In genomic region chr20:19885576-19885956, GRCh38 we compare ENCODE assay signal across 18 cellular contexts.
A peak's percentile ranks its signal among the peaks of the same experiment; 100 is the strongest.
DNase-seq lines count a peak whose midpoint lies in the region; TF ChIP-seq lines count a peak whose summit lies in the region.
"Had no signal": no experiment of that assay in that cellular context is flagged by ENCODE, and none has a peak within 500 bp of the region (broad histone marks: within the 10 kb centered on the region; RNA-seq: fewer than 3 reads in every experiment).

No MANE protein-coding gene starts in this region.

- no peak for TF ChIP-seq CTCF in epithelial cell of esophagus (IDR thresholded peaks at IDR 0.05; ENCODE audit: insufficient read depth, low read depth, low read length, missing control alignments)
- TF ChIP-seq CTCF in osteoblast (IDR thresholded peaks at IDR 0.05; ENCODE audit: extremely low read depth, low read depth, low read length) = no peak
- TF ChIP-seq CTCF in SK-N-SH (IDR thresholded peaks at IDR 0.05) = no peak

- no peak for TF ChIP-seq EP300 in SK-N-SH (IDR thresholded peaks at IDR 0.05; ENCODE audit: borderline replicate concordance in 1 of 2, low read depth in 1 of 2, low read length in 1 of 2)

- peak overlapping the region; percentile 86 for H3K27ac ChIP-seq in osteoblast (ENCODE audit: low read depth, low read length)
- peak overlapping the region; percentile 88 for H3K27ac ChIP-seq in urinary bladder (ENCODE audit: low read depth)
- H3K27ac ChIP-seq in SK-N-SH (ENCODE audit: low read depth in 2 of 2, low read length in 1 of 2) = no peak overlapping the region
- H3K27ac ChIP-seq: 22Rv1 had no signal

- H4K20me1 ChIP-seq in osteoblast (ENCODE audit: insufficient read depth, low read length) (no peaks in the 10 kb centered on the region), SK-N-SH (ENCODE audit: insufficient read depth) (no peaks in the 10 kb centered on the region)

- H3F3A ChIP-seq in SK-N-SH (replicated peaks; ENCODE audit: insufficient read depth) = peaks cover 10% of the 10 kb centered on the region

- no peaks in the 10 kb centered on the region for H3K9me2 ChIP-seq in SK-N-SH

- no peak overlapping the region for H3K4me3 ChIP-seq in epithelial cell of esophagus (ENCODE audit: low read length)
- no peak overlapping the region for H3K4me3 ChIP-seq in osteoblast (ENCODE audit: insufficient read depth, low read length)
- H3K4me3 ChIP-seq in urinary bladder (ENCODE audit: low read depth, low read length) = no peak overlapping the region
- H3K4me3 ChIP-seq in SK-N-SH (ENCODE audit: low read depth in 2 of 2, low read length in 1 of 2) = no peak overlapping the region

- peak; percentile 23 for DNase-seq in DMS53 (lab: John Stamatoyannopoulos, UW)
- no peak for DNase-seq in DMS53 treated with DMSO at 0.1 percent for 48 hours (lab: John Stamatoyannopoulos, UW; ENCODE audit: unreplicated experiment)
- peak; percentile 30 for DNase-seq in epithelial cell of esophagus (ENCODE audit: low read depth)
- no peak for DNase-seq in osteoblast (ENCODE audit: insufficient read length, low spot score, missing footprints)
- DNase-seq in COLO829 (ENCODE audit: low spot score) = no peak
- DNase-seq in SK-N-SH = no peak
- DNase-seq in activated T-cell treated with anti-CD3 and anti-CD28 coated beads, Interleukin-2, amount 50 U/mL, for 1 hour = no peak
- DNase-seq: activated CD8-positive, alpha-beta memory T cell treated with anti-CD3 and anti-CD28 coated beads for 24 hours; activated naive CD4-positive, alpha-beta T cell treated with anti-CD3 and anti-CD28 coated beads, Interleukin-2, amount 50 U/mL, for 16 hours; cortex of kidney; glutamatergic neuron; KG1; NCI-H748 treated with DMSO at 0.1 percent for 48 hours; stimulated activated CD4-positive, alpha-beta T cell treated with anti-CD3 and anti-CD28 coated beads, Interleukin-2, amount 100 ng/mL, for 48 hours; stimulated activated naive CD8-positive, alpha-beta T cell treated with anti-CD3 and anti-CD28 coated beads, Interleukin-15, Interleukin-2, amounts not matched to agents 100 U/mL and 50 U/mL, for 24 hours had no signal

- no peaks in the 10 kb centered on the region for H3K27me3 ChIP-seq in osteoblast (ENCODE audit: insufficient read depth, low read length)
- no peaks in the 10 kb centered on the region for H3K27me3 ChIP-seq in SK-N-SH (ENCODE audit: insufficient read depth)
- H3K27me3 ChIP-seq: pancreas had no signal

- no peak overlapping the region for H3K9ac ChIP-seq in SK-N-SH

- POLR2A ChIA-PET in SK-N-SH (lab: Yijun Ruan, JAX) = no interaction called here

- no peaks in the 10 kb centered on the region for H3K36me3 ChIP-seq in osteoblast (ENCODE audit: insufficient read depth, low read length)
- no peaks in the 10 kb centered on the region for H3K36me3 ChIP-seq in urinary bladder (ENCODE audit: insufficient read depth)
- no peaks in the 10 kb centered on the region for H3K36me3 ChIP-seq in SK-N-SH (replicated peaks in 1 of 2; ENCODE audit: control insufficient read depth in 1 of 2, insufficient read depth in 2 of 2, low read length in 1 of 2)
- H3K36me3 ChIP-seq: pancreas had no signal

- WGBS in urinary bladder = 67% methylated on average over 5 of the region's 5 CpGs
- 57% methylated on average over 5 of the region's 5 CpGs for WGBS in SK-N-SH (ENCODE audit: low lambda C conversion rate)

- H2AFZ ChIP-seq in osteoblast (ENCODE audit: low read length) = no peak overlapping the region
- H2AFZ ChIP-seq in SK-N-SH (ENCODE audit: low read depth) = no peak overlapping the region

- H3K4me1 ChIP-seq in osteoblast (ENCODE audit: insufficient read depth, low read length) (peaks cover 53% of the 10 kb centered on the region), urinary bladder (ENCODE audit: insufficient read depth) (no peaks in the 10 kb centered on the region), SK-N-SH (ENCODE audit: control insufficient read depth in 1 of 2, insufficient read depth in 2 of 2, low read depth in 1 of 2, low read length in 1 of 2) (peaks cover 9 to 22% of the 10 kb centered on the region in 2 experiments; a peak in 3 of 4 replicates)

- H3K9me3 ChIP-seq in osteoblast (ENCODE audit: low read depth, low read length) = no peaks in the 10 kb centered on the region
- no peaks in the 10 kb centered on the region for H3K9me3 ChIP-seq in SK-N-SH
- H3K9me3 ChIP-seq: pancreas had no signal

- no peaks in the 10 kb centered on the region for H3K79me2 ChIP-seq in osteoblast (ENCODE audit: insufficient read depth, low read length)
- H3K79me2 ChIP-seq in SK-N-SH (ENCODE audit: insufficient read depth) = no peaks in the 10 kb centered on the region

- H3K4me2 ChIP-seq in osteoblast (ENCODE audit: insufficient read depth, low read length) (peak overlapping the region; percentile 87), SK-N-SH (no peak overlapping the region)

- CTCF ChIA-PET in SK-N-SH (lab: Yijun Ruan, JAX) = no interaction called here

- no peak for TF ChIP-seq RAD21 in SK-N-SH (IDR thresholded peaks at IDR 0.05; ENCODE audit: low read length)

TF ChIP-seq in SK-N-SH, 30 proteins besides CTCF, POLR2A, EP300 and RAD21:
- TF ChIP-seq FOXJ3 (CRISPR knock-in tag; IDR thresholded peaks at IDR 0.05) (no peak), MAX (IDR thresholded peaks at IDR 0.05; ENCODE audit: low read depth) (no peak), SIN3A (IDR thresholded peaks at IDR 0.05; ENCODE audit: borderline replicate concordance, low read depth, low read length) (no peak), IRF3 (IDR thresholded peaks at IDR 0.05; ENCODE audit: low read depth, low read length) (no peak), FOSL2 (IDR thresholded peaks at IDR 0.05; ENCODE audit: borderline replicate concordance, low read depth) (no peak), USF2 (IDR thresholded peaks at IDR 0.05; ENCODE audit: borderline replicate concordance, low read depth, low read length) (no peak), CHD2 (IDR thresholded peaks at IDR 0.05; ENCODE audit: low read length, partially characterized antibody) (no peak), SMC3 (IDR thresholded peaks at IDR 0.05; ENCODE audit: low read depth, low read length) (no peak), NFIC (IDR thresholded peaks at IDR 0.05; ENCODE audit: borderline replicate concordance) (no peak), JUND (IDR thresholded peaks at IDR 0.05) (no peak), PBX3 (IDR thresholded peaks at IDR 0.05) (no peak), GATA2 (CRISPR knock-in tag; IDR thresholded peaks at IDR 0.05) (no peak), ELF1 (IDR thresholded peaks at IDR 0.05) (no peak), MXI1 (IDR thresholded peaks at IDR 0.05; ENCODE audit: low read depth, low read length) (no peak), GABPA (IDR thresholded peaks at IDR 0.05; ENCODE audit: low read depth) (no peak)

Comparison
In these comparisons a context has a peak if more than half of its experiments do, and no peak if none do; other contexts are left out.
1. DNase-seq: peak in DMS53 (single experiment) and epithelial cell of esophagus (single experiment); none in DMS53 treated with DMSO at 0.1 percent for 48 hours (single experiment), osteoblast (single experiment), COLO829 (single experiment), SK-N-SH (single experiment) and activated T-cell treated with anti-CD3 and anti-CD28 coated beads, Interleukin-2, amount 50 U/mL, for 1 hour (single experiment).
2. H3K27ac ChIP-seq: peak in osteoblast (single experiment) and urinary bladder (single experiment); none in SK-N-SH (0 of 2).